ENCODE assay signal across 30 cellular contexts in genomic region chr1:50502147-50502546, GRCh38.
A peak's percentile ranks its signal among the peaks of the same experiment; 100 is the strongest.
DNase-seq lines count a peak whose midpoint lies in the region; ATAC-seq, FAIRE-seq and TF ChIP-seq lines count a peak whose summit lies in the region.
"Had no signal": no experiment of that assay in that cellular context is flagged by ENCODE, and none has a peak within 500 bp of the region (broad histone marks: within the 10 kb centered on the region; RNA-seq: fewer than 3 reads in every experiment).

No MANE protein-coding gene starts in this region.

- H3K27me3 Mint-ChIP-seq in natural killer cell treated with Interleukin-12 subunit alpha and Interleukin-12 subunit beta and Interleukin-15 and Interleukin-18, amount 100 ng/mL, for 72 hours = no peaks in the 10 kb centered on the region
- H3K27me3 Mint-ChIP-seq: activated CD8-positive, alpha-beta T cell treated with anti-CD3 and anti-CD28 coated beads for 36 hours; activated naive CD8-positive, alpha-beta T cell treated with anti-CD3 and anti-CD28 coated beads, Interleukin-2, amount 10 ng/mL, durations not matched to agents 7 days and 5 days; CD4-positive, alpha-beta T cell had no signal

- peak overlapping the region; percentile 13 for H3K4me2 ChIP-seq in OCI-LY3 (ENCODE audit: low read length)
- H3K4me2 ChIP-seq: hepatocyte, neural progenitor cell had no signal

- H3K4me1 Mint-ChIP-seq in natural killer cell treated with Interleukin-12 subunit alpha and Interleukin-12 subunit beta and Interleukin-15 and Interleukin-18, amount 100 ng/mL, for 72 hours (ENCODE audit: low read depth in 2 of 2) = no peaks in the 10 kb centered on the region
- H3K4me1 Mint-ChIP-seq: activated naive CD8-positive, alpha-beta T cell treated with anti-CD3 and anti-CD28 coated beads, Interleukin-2, amount 10 ng/mL, durations not matched to agents 7 days and 5 days; neural progenitor cell had no signal

- H3K36me3 Mint-ChIP-seq in natural killer cell treated with Interleukin-12 subunit alpha and Interleukin-12 subunit beta and Interleukin-15 and Interleukin-18, amount 100 ng/mL, for 72 hours = peaks cover 32% of the 10 kb centered on the region

- no peak for TF ChIP-seq CTCF in OCI-LY3 (IDR thresholded peaks at IDR 0.05; ENCODE audit: low read depth, low read length)
- TF ChIP-seq CTCF in GM13976 (IDR thresholded peaks at IDR 0.05; ENCODE audit: borderline replicate concordance, control extremely low read depth, extremely low read depth, insufficient read depth, missing control alignments) = no peak

- no peak overlapping the region for H2AFZ ChIP-seq in OCI-LY3 (ENCODE audit: low read depth, low read length)
- H2AFZ ChIP-seq: hepatocyte, neural progenitor cell had no signal

- H3K4me3 Mint-ChIP-seq in natural killer cell treated with Interleukin-12 subunit alpha and Interleukin-12 subunit beta and Interleukin-15 and Interleukin-18, amount 100 ng/mL, for 72 hours = no peak overlapping the region
- H3K4me3 Mint-ChIP-seq: activated CD8-positive, alpha-beta T cell treated with anti-CD3 and anti-CD28 coated beads for 36 hours; activated naive CD8-positive, alpha-beta T cell treated with anti-CD3 and anti-CD28 coated beads, Interleukin-2, amount 10 ng/mL, durations not matched to agents 7 days and 5 days; CD4-positive, alpha-beta T cell; neural progenitor cell had no signal

- in situ Hi-C loops in GM13976 (cut with MboI; ENCODE audit: low sequenced_read_pairs, unreplicated experiment) = no loop called here

- H3K9ac ChIP-seq in OCI-LY3 (ENCODE audit: low read length) = no peak overlapping the region
- H3K9ac ChIP-seq: neural progenitor cell had no signal

- peak; percentile 66 for FAIRE-seq in GM12891 (lab: Jason Lieb, UNC)
- FAIRE-seq: A204.1, D721Med, H54 had no signal

- peak; percentile 63 for ATAC-seq in GM19467 (IDR thresholded peaks at IDR 0.05; ENCODE audit: unreplicated experiment)
- peak; percentile 73 for ATAC-seq in HG02938 (IDR thresholded peaks at IDR 0.05; ENCODE audit: unreplicated experiment)
- ATAC-seq in natural killer cell treated with Interleukin-12 subunit alpha and Interleukin-12 subunit beta and Interleukin-15 and Interleukin-18, amount 100 ng/mL, for 72 hours = no peak
- ATAC-seq: activated CD8-positive, alpha-beta T cell treated with anti-CD3 and anti-CD28 coated beads for 36 hours; esophagus mucosa; left colon had no signal

- H3K4me3 ChIP-seq in OCI-LY3 (ENCODE audit: low read length) = no peak overlapping the region
- H3K4me3 ChIP-seq: ascending aorta, cardiac muscle cell, hepatocyte, neural progenitor cell, right atrium auricular region, SJCRH30 had no signal

- no peaks in the 10 kb centered on the region for H4K20me1 ChIP-seq in OCI-LY3 (ENCODE audit: insufficient read depth, low read length)

- no peaks in the 10 kb centered on the region for H3K79me2 ChIP-seq in OCI-LY3 (ENCODE audit: low read length)
- H3K79me2 ChIP-seq: hepatocyte had no signal

- H3K27ac ChIP-seq in OCI-LY3 (ENCODE audit: low read length) = no peak overlapping the region
- H3K27ac ChIP-seq: ascending aorta, cardiac muscle cell, hepatocyte, neural progenitor cell, right atrium auricular region, SJCRH30 had no signal

- H3K27ac Mint-ChIP-seq in natural killer cell treated with Interleukin-12 subunit alpha and Interleukin-12 subunit beta and Interleukin-15 and Interleukin-18, amount 100 ng/mL, for 72 hours = no peak overlapping the region
- H3K27ac Mint-ChIP-seq: activated CD8-positive, alpha-beta T cell treated with anti-CD3 and anti-CD28 coated beads for 36 hours; activated naive CD8-positive, alpha-beta T cell treated with anti-CD3 and anti-CD28 coated beads, Interleukin-2, amount 10 ng/mL, durations not matched to agents 7 days and 5 days; CD4-positive, alpha-beta T cell; neural progenitor cell had no signal

- H3K9me3 Mint-ChIP-seq in natural killer cell treated with Interleukin-12 subunit alpha and Interleukin-12 subunit beta and Interleukin-15 and Interleukin-18, amount 100 ng/mL, for 72 hours = no peaks in the 10 kb centered on the region

- H3K36me3 ChIP-seq in OCI-LY3 (replicated peaks; ENCODE audit: low read depth, low read length) = no peaks in the 10 kb centered on the region
- H3K36me3 ChIP-seq: cardiac muscle cell had no signal

- DNase-seq in GM12891 (ENCODE audit: insufficient read length, low spot score) (no peak), cortex of kidney (lab: John Stamatoyannopoulos, UW) (no peak), Kasumi-1 (lab: John Stamatoyannopoulos, UW) (no peak), GM13976 (ENCODE audit: low spot score) (no peak)
- DNase-seq in natural killer cell treated with Interleukin-12 subunit alpha and Interleukin-12 subunit beta and Interleukin-15 and Interleukin-18, amount 100 ng/mL, for 72 hours (ENCODE audit: low spot score) = no peak
- DNase-seq: activated CD4-positive, alpha-beta T cell treated with anti-CD3 and anti-CD28 coated beads for 1 hour; activated CD8-positive, alpha-beta T cell treated with anti-CD3 and anti-CD28 coated beads for 36 hours; activated naive CD8-positive, alpha-beta T cell treated with anti-CD3 and anti-CD28 coated beads, Interleukin-2, amount 10 ng/mL, durations not matched to agents 7 days and 5 days; activated T-cell treated with anti-CD3 and anti-CD28 coated beads for 4 hours; CD4-positive, alpha-beta T cell; foreskin fibroblast; left colon; NCI-H1092 treated with DMSO at 0.1 percent for 48 hours; NCI-H187 treated with DMSO at 0.1 percent for 48 hours; NCI-H2171 treated with DMSO at 0.1 percent for 48 hours; NCI-H524; SJCRH30; T-helper 2 cell had no signal

- H3K9me3 ChIP-seq in OCI-LY3 (ENCODE audit: insufficient read depth, low read length) = no peaks in the 10 kb centered on the region

- no peaks in the 10 kb centered on the region for H3K27me3 ChIP-seq in OCI-LY3 (ENCODE audit: low read depth, low read length)
- H3K27me3 ChIP-seq: ascending aorta, cardiac muscle cell, hepatocyte, neural progenitor cell, right atrium auricular region, SJCRH30 had no signal

- peaks cover 11% of the 10 kb centered on the region for H3K4me1 ChIP-seq in OCI-LY3 (ENCODE audit: low read length)
- H3K4me1 ChIP-seq: ascending aorta, neural progenitor cell, right atrium auricular region, SJCRH30 had no signal

- no peak for TF ChIP-seq POLR2A in GM12891 (IDR thresholded peaks at IDR 0.05; ENCODE audit: low read depth, low read length)

TF ChIP-seq in GM12891, 5 proteins besides CTCF, POLR2A, EP300 and RAD21:
- TF ChIP-seq PAX5 (IDR thresholded peaks at IDR 0.05; ENCODE audit: insufficient read depth, low read length, severe bottlenecking) = no peak
- peak; percentile 65 for TF ChIP-seq SPI1 (IDR thresholded peaks at IDR 0.05; ENCODE audit: low read depth, low read length)
TF ChIP-seq in GM12891: peak in this region for 1.

Comparison
In these comparisons a context has a peak if more than half of its experiments do, and no peak if none do; other contexts are left out.
1. ATAC-seq: peak in GM19467 (single experiment) and HG02938 (single experiment); none in natural killer cell treated with Interleukin-12 subunit alpha and Interleukin-12 subunit beta and Interleukin-15 and Interleukin-18, amount 100 ng/mL, for 72 hours (0 of 2).